27 cellular contexts compared by ENCODE assay signal in genomic region chr7:151179946-151180345, GRCh38. TPM values are rescaled to one million over a fixed set of nuclear protein-coding genes. Genes with fewer than 3 reads are reported as not detected.
"Had no signal": no experiment of that assay in that cellular context is flagged by ENCODE, and none has a peak within 500 bp of the region (broad histone marks: within the 10 kb centered on the region; RNA-seq: fewer than 3 reads in every experiment).

No MANE protein-coding gene starts in this region.

- H3K4me3 ChIP-seq: breast epithelium, K562, SK-N-MC had no signal

- H3K4me1 Mint-ChIP-seq: activated CD4-positive, alpha-beta T cell treated with anti-CD3 and anti-CD28 coated beads, Interleukin-2, amount 10 ng/mL, durations not matched to agents 7 days and 5 days; activated naive CD4-positive, alpha-beta T cell treated with anti-CD3 and anti-CD28 coated beads, Interleukin-2, amount 50 U/mL, for 24 hours had no signal

- H3K9me3 Mint-ChIP-seq: activated CD4-positive, alpha-beta memory T cell treated with anti-CD3 and anti-CD28 coated beads for 36 hours; activated CD4-positive, alpha-beta T cell treated with anti-CD3 and anti-CD28 coated beads, Interleukin-2, amount 10 ng/mL, durations not matched to agents 7 days and 5 days; activated naive CD4-positive, alpha-beta T cell treated with anti-CD3 and anti-CD28 coated beads, Interleukin-2, amount 50 U/mL, for 24 hours; activated T-cell treated with anti-CD3 and anti-CD28 coated beads, Interleukin-2, amount 50 U/mL, for 72 hours; activated T-helper 2 cell treated with anti-CD3 and anti-CD28 coated beads, Interferon-gamma antibody, Interleukin-2, Interleukin-4, amounts not matched to agents 10 μg/mL and 5 μg/mL and 100 μg/mL, durations not matched to agents 14 hours and 24 hours and 36 hours; T-helper 1 cell treated with Interleukin-12 subunit alpha and Interleukin-12 subunit beta and Interleukin-4 antibody, amounts not matched to agents 30 μg/mL and 1 μg/mL, for 36 hours had no signal

- H3K4me3 Mint-ChIP-seq: activated CD4-positive, alpha-beta memory T cell treated with anti-CD3 and anti-CD28 coated beads for 36 hours; activated CD4-positive, alpha-beta T cell treated with anti-CD3 and anti-CD28 coated beads, Interleukin-2, amount 10 ng/mL, durations not matched to agents 7 days and 5 days; activated naive CD4-positive, alpha-beta T cell treated with anti-CD3 and anti-CD28 coated beads, Interleukin-2, amount 50 U/mL, for 24 hours; activated T-cell treated with anti-CD3 and anti-CD28 coated beads, Interleukin-2, amount 50 U/mL, for 72 hours; T-helper 1 cell treated with Interleukin-12 subunit alpha and Interleukin-12 subunit beta and Interleukin-4 antibody, amounts not matched to agents 30 μg/mL and 1 μg/mL, for 36 hours had no signal

- H3K36me3 ChIP-seq: breast epithelium had no signal

- H3K36me3 Mint-ChIP-seq: activated CD4-positive, alpha-beta memory T cell treated with anti-CD3 and anti-CD28 coated beads for 36 hours; activated naive CD4-positive, alpha-beta T cell treated with anti-CD3 and anti-CD28 coated beads, Interleukin-2, amount 50 U/mL, for 24 hours had no signal

- H3K4me1 ChIP-seq: breast epithelium had no signal

- H3K9me3 ChIP-seq: breast epithelium had no signal

- ATAC-seq: activated T-cell treated with anti-CD3 and anti-CD28 coated beads, Interleukin-2, amount 50 U/mL, for 72 hours; Right ventricle myocardium inferior had no signal

- DNase-seq: activated CD4-positive, alpha-beta memory T cell treated with anti-CD3 and anti-CD28 coated beads for 36 hours; activated CD4-positive, alpha-beta T cell treated with anti-CD3 and anti-CD28 coated beads, Interleukin-2, amount 10 ng/mL, durations not matched to agents 7 days and 5 days; activated CD4-positive, CD25-positive, alpha-beta regulatory T cell; activated CD8-positive, alpha-beta memory T cell treated with anti-CD3 and anti-CD28 coated beads for 24 hours; activated naive CD4-positive, alpha-beta T cell; activated T-cell treated with anti-CD3 and anti-CD28 coated beads, Interleukin-2, amount 50 U/mL, for 72 hours; Karpas-422; MM.1S; NCI-H1105; NCI-H1436; NCI-H1694 treated with DMSO at 0.1 percent for 48 hours; NCI-H2029 treated with DMSO at 0.1 percent for 48 hours; NCI-H510A treated with DMSO at 0.1 percent for 48 hours; NCI-H69; NK-92 treated with Interleukin-12 subunit alpha and Interleukin-12 subunit beta, amount 100 ng/mL, for 24 hours; OCI-M1; RPMI8226; SW 1271; T-helper 9 cell had no signal

- H3K27ac Mint-ChIP-seq: activated CD4-positive, alpha-beta memory T cell treated with anti-CD3 and anti-CD28 coated beads for 36 hours; activated CD4-positive, alpha-beta T cell treated with anti-CD3 and anti-CD28 coated beads, Interleukin-2, amount 10 ng/mL, durations not matched to agents 7 days and 5 days; activated naive CD4-positive, alpha-beta T cell treated with anti-CD3 and anti-CD28 coated beads, Interleukin-2, amount 50 U/mL, for 24 hours; activated T-cell treated with anti-CD3 and anti-CD28 coated beads, Interleukin-2, amount 50 U/mL, for 72 hours; activated T-helper 2 cell treated with anti-CD3 and anti-CD28 coated beads, Interferon-gamma antibody, Interleukin-2, Interleukin-4, amounts not matched to agents 10 μg/mL and 5 μg/mL and 100 μg/mL, durations not matched to agents 14 hours and 24 hours and 36 hours; T-helper 1 cell treated with Interleukin-12 subunit alpha and Interleukin-12 subunit beta and Interleukin-4 antibody, amounts not matched to agents 30 μg/mL and 1 μg/mL, for 36 hours had no signal

- H3K27ac ChIP-seq: breast epithelium, SK-N-MC had no signal

RNA-seq across cellular contexts. Expression of gene ASB10, which starts 7.1 kb away (rescaled TPM):
- total RNA-seq: activated CD4-positive, alpha-beta memory T cell treated with anti-CD3 and anti-CD28 coated beads for 36 hours; activated CD4-positive, alpha-beta T cell treated with anti-CD3 and anti-CD28 coated beads, Interleukin-2, amount 10 ng/mL, durations not matched to agents 7 days and 5 days; activated T-cell treated with anti-CD3 and anti-CD28 coated beads, Interleukin-2, amount 50 U/mL, for 72 hours; activated T-helper 2 cell treated with anti-CD3 and anti-CD28 coated beads, Interferon-gamma antibody, Interleukin-2, Interleukin-4, amounts not matched to agents 10 μg/mL and 5 μg/mL and 100 μg/mL, durations not matched to agents 14 hours and 24 hours and 36 hours; aorta; breast epithelium; K562 had no signal
- polyA plus RNA-seq: aorta, K562 had no signal

RNA-seq across cellular contexts. Expression of gene GBX1, which starts 12.5 kb away (rescaled TPM):
- total RNA-seq: activated CD4-positive, alpha-beta memory T cell treated with anti-CD3 and anti-CD28 coated beads for 36 hours; activated CD4-positive, alpha-beta T cell treated with anti-CD3 and anti-CD28 coated beads, Interleukin-2, amount 10 ng/mL, durations not matched to agents 7 days and 5 days; activated T-cell treated with anti-CD3 and anti-CD28 coated beads, Interleukin-2, amount 50 U/mL, for 72 hours; activated T-helper 2 cell treated with anti-CD3 and anti-CD28 coated beads, Interferon-gamma antibody, Interleukin-2, Interleukin-4, amounts not matched to agents 10 μg/mL and 5 μg/mL and 100 μg/mL, durations not matched to agents 14 hours and 24 hours and 36 hours; aorta; breast epithelium; K562 had no signal
- polyA plus RNA-seq: aorta, K562 had no signal

RNA-seq across cellular contexts. Expression of gene H2BK1, which starts 30.3 kb away (rescaled TPM):
- total RNA-seq: activated CD4-positive, alpha-beta memory T cell treated with anti-CD3 and anti-CD28 coated beads for 36 hours; activated CD4-positive, alpha-beta T cell treated with anti-CD3 and anti-CD28 coated beads, Interleukin-2, amount 10 ng/mL, durations not matched to agents 7 days and 5 days; activated T-helper 2 cell treated with anti-CD3 and anti-CD28 coated beads, Interferon-gamma antibody, Interleukin-2, Interleukin-4, amounts not matched to agents 10 μg/mL and 5 μg/mL and 100 μg/mL, durations not matched to agents 14 hours and 24 hours and 36 hours; breast epithelium; K562; Right ventricle myocardium inferior had no signal
- polyA plus RNA-seq: aorta, K562 had no signal
